In the genomic region with DNA sequence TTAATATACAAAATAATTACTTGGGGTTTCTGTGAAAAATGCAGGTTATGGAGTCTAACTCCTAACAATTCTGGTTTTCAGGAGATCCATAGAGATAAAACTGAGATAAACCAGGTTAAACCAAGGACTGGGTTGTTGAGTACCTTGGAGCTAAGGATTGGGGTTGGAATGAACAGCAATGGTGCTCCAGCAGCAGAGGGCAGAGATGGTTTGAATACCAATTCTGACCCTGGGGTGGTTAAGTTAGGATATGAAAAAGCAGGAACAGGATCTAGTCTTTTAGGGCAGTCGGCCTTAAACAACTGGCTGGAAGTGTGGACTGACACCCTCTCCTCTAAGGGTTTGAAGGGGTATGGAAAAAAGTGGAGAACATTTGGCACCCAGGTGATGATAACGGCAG, we compare ENCODE assay signal across 31 cellular contexts.
"Had no signal": no experiment of that assay in that cellular context is flagged by ENCODE, and none has a peak within 500 bp of the region (broad histone marks: within the 10 kb centered on the region; RNA-seq: fewer than 3 reads in every experiment).

No MANE protein-coding gene starts in this region.

- FAIRE-seq: frontal cortex had no signal

- H3K4me1 ChIP-seq: body of pancreas had no signal

- H3K4me3 ChIP-seq: body of pancreas, cardiac muscle cell, coronary artery, dorsolateral prefrontal cortex had no signal

- DNase-seq: activated B cell treated with CpG ODN at 0.5 μM for 24 hours; activated CD4-positive, alpha-beta T cell treated with anti-CD3 and anti-CD28 coated beads for 48 hours; activated CD4-positive, alpha-beta T cell treated with anti-CD3 and anti-CD28 coated beads, Interleukin-2, amount 50 U/mL, for 1 hour; activated CD4-positive, alpha-beta T cell treated with anti-CD3 and anti-CD28 coated beads, Interleukin-2, amount 50 U/mL, for 48 hours; activated CD8-positive, alpha-beta memory T cell treated with anti-CD3 and anti-CD28 coated beads for 24 hours; activated CD8-positive, alpha-beta T cell treated with anti-CD3 and anti-CD28 coated beads for 36 hours; activated effector memory CD4-positive, alpha-beta T cell treated with Interleukin-2 at 50 U/mL for 16 hours; activated gamma-delta T cell treated with Interleukin-2 at 50 U/mL for 16 hours; activated naive CD4-positive, alpha-beta T cell treated with anti-CD3 and anti-CD28 coated beads, Interleukin-2, amount 50 U/mL, for 16 hours; activated naive CD4-positive, alpha-beta T cell treated with Interleukin-2 at 50 U/mL for 16 hours; activated T-cell treated with anti-CD3 and anti-CD28 coated beads, Interleukin-2, amount 50 U/mL, for 4 hours; amniotic stem cell; anterior cingulate cortex; body of pancreas; central memory CD4-positive, alpha-beta T cell; cerebellar nuclear complex; dorsolateral prefrontal cortex; effector memory CD4-positive, alpha-beta T cell; endodermal cell; foreskin fibroblast; head of caudate nucleus; T-helper 1 cell; T-helper 17 cell; T1000; WERI-Rb-1 had no signal

- H3K27ac ChIP-seq: body of pancreas, cardiac muscle cell, coronary artery, dorsolateral prefrontal cortex, WERI-Rb-1 had no signal

- H3K36me3 ChIP-seq: cardiac muscle cell, WERI-Rb-1 had no signal

- H3K27me3 ChIP-seq: body of pancreas, cardiac muscle cell, dorsolateral prefrontal cortex had no signal

- ATAC-seq: activated CD4-positive, CD25-positive, alpha-beta regulatory T cell treated with anti-CD3 and anti-CD28 coated beads, Interleukin-2, amount 50 U/mL, for 24 hours; activated CD8-positive, alpha-beta T cell treated with anti-CD3 and anti-CD28 coated beads for 36 hours; activated T-cell treated with anti-CD3 and anti-CD28 coated beads, Interleukin-2, amount 50 U/mL, for 4 hours; activated T-helper 17 cell treated with anti-CD3 and anti-CD28 coated beads, Interleukin-2, amount 50 U/mL, for 72 hours; body of pancreas; esophagus mucosa; T-helper 17 cell had no signal

- H3K9me3 ChIP-seq: body of pancreas had no signal
